Comparison of ENCODE assay signal across 8 cellular contexts in the genomic region with DNA sequence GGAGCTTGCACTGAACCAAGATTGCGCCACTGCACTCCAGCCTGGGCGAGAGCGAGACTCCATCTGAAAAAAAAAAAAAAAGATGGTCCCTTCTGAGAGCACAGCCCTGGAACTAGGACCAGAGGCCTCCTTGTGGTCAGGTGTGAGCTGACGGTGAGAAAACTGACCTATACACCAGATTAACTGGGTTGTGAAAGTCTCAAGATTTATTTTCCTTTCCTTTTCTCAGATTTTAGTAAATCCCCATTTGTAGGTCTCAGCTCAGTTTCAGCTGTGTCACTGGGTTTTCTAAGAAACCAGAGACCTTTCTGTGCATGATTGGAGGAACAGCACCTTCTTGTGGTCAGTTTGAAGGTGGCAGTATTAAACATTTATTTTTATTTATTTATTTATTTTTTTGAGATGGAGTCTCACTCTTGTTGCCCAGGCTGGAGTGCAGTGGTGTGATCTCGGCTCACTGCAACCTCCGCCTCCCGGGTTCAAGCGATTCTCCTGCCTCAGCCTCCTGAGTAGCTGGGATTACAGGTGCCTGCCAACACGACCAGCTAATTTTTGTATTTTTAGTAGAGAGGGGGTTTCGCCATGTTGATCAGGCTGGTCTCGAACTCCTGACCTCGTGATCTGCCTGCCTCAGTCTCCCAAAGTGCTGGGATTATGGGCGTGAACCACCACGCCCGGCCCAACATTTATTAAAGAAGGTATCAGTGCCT. TPM values are rescaled to one million over a fixed set of nuclear protein-coding genes. Genes with fewer than 3 reads are reported as not detected.
DNase-seq lines count a peak whose midpoint lies in the region; ATAC-seq, FAIRE-seq and TF ChIP-seq lines count a peak whose summit lies in the region.
"Not testable (repeated sequence)": the region's sequence is repeated elsewhere in the genome, so short reads cannot be mapped to it uniquely, and the experiment has no call there.

No MANE protein-coding gene starts in this region.

- H3K9ac ChIP-seq in kidney (ENCODE audit: low read length in 2 of 2): not testable (repeated sequence)

- H3K27ac ChIP-seq in dorsolateral prefrontal cortex: peak overlapping the region in 5 of 59 donors; percentile 9 to 59 (median 43)
- H3K27ac ChIP-seq in kidney (ENCODE audit: low read depth in 2 of 2, low read length in 2 of 2): not testable (repeated sequence)

- intact Hi-C loops in dorsolateral prefrontal cortex (cut with DNase I) (loop anchor here (5.0 to 10.0 kb wide), 4 partner anchors 215 to 435 kb away; partner anchors contain the start of gene HABP4 (in 1 of the 2)), kidney (cut with DNase I) (loop anchor here (10.0 kb wide), 1 partner anchor 332 kb away; no protein-coding TSS in a partner anchor), sciatic nerve (cut with DNase I) (loop anchor here (10.0 kb wide), 2 partner anchors 342 to 612 kb away; no protein-coding TSS in a partner anchor)

- H3K4me3 ChIP-seq in WI38 (ENCODE audit: low read depth, low read length); kidney (ENCODE audit: low read length in 2 of 2): not testable (repeated sequence)
- peak overlapping the region in 2 of 59 donors; percentile 13 to 26 for H3K4me3 ChIP-seq in dorsolateral prefrontal cortex

- H3K36me3 ChIP-seq in kidney (ENCODE audit: control insufficient read depth in 1 of 2, insufficient read depth in 2 of 2, low read length in 2 of 2): not testable (repeated sequence)

- TF ChIP-seq CTCF in WI38 (IDR thresholded peaks at IDR 0.05; ENCODE audit: low read depth, low read length) (peak; percentile 58), dorsolateral prefrontal cortex (IDR thresholded peaks at IDR 0.05 in 54 of 56, conservative IDR thresholded peaks at IDR 0.05 in 2 of 56; ENCODE audit: low read depth in 1 of 56, partially characterized antibody in 56 of 56) (peak; percentile 62 to 89 (median 79)), kidney (IDR thresholded peaks at IDR 0.05; ENCODE audit: borderline replicate concordance, extremely low read depth, insufficient read depth) (peak; percentile 70)

- FAIRE-seq in kidney (lab: Jason Lieb, UNC): peak; percentile 50

- DNase-seq in Ammon's horn (ENCODE audit: low spot score): peak; percentile 77
- peak; percentile 14 for DNase-seq in NCI-H510A treated with DMSO at 0.1 percent for 48 hours (lab: John Stamatoyannopoulos, UW)
- not testable (repeated sequence) for DNase-seq in dorsolateral prefrontal cortex; kidney; sciatic nerve (ENCODE audit: low spot score)

- H3K9me3 ChIP-seq in kidney (ENCODE audit: control insufficient read depth in 1 of 2, low read length in 2 of 2): not testable (repeated sequence)

- ATAC-seq in GM18907 (IDR thresholded peaks at IDR 0.05; ENCODE audit: unreplicated experiment) (peak; percentile 72), HG03432 (IDR thresholded peaks at IDR 0.05; ENCODE audit: unreplicated experiment) (peak; percentile 69), sciatic nerve (peak; percentile 78)

- not testable (repeated sequence) for H3K4me1 ChIP-seq in kidney (ENCODE audit: control insufficient read depth in 1 of 2, insufficient read depth in 1 of 2, low read depth in 1 of 2, low read length in 2 of 2)

- not testable (repeated sequence) for H3K27me3 ChIP-seq in dorsolateral prefrontal cortex

RNA-seq across cellular contexts. Expression of gene PRXL2C, which starts 11.7 kb away (rescaled TPM):
- total RNA-seq in dorsolateral prefrontal cortex (10 to 100 TPM in 11 of 120 experiments, 1 to 10 TPM in 109; 3.2 to 14.7 (median 6.5) TPM), kidney (19.8 TPM), sciatic nerve (21.0 TPM)
- polyA plus RNA-seq in kidney (ENCODE audit: insufficient read depth, low read depth, low replicate concordance): 6.4 TPM

RNA-seq across cellular contexts. Expression of gene CDC14B, which starts 47.2 kb away (rescaled TPM):
- 100 to 1,000 TPM in 3 of 120 experiments, 10 to 100 TPM in 117; 28.9 to 134 (median 53.2) TPM for total RNA-seq in dorsolateral prefrontal cortex
- total RNA-seq in kidney: 19.6 TPM
- polyA plus RNA-seq in kidney (ENCODE audit: insufficient read depth, low read depth, low replicate concordance): 9.1 TPM
- total RNA-seq in sciatic nerve: 45.1 TPM
